1 cellular context compared by ENCODE assay signal in the genomic region with DNA sequence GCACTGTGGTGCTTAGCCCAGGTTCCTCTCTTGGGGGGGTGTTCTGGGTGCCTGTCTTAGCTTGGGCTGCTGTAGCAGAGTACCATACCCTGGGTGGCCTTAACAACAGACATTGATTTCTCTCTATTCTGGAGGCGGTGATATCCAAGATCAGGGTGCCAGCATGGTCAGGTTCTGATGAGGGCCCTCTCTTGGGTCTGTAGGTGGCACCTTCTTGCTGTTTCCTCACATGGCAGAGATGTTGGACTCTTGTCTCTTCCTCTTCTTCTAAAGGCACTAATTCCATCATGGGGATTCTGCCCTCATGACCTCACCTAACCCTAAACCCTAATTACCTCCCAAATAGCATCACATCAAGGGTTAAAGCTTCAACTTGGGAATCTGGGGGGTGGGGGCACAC.
TF ChIP-seq lines count a peak whose summit lies in the region.

No MANE protein-coding gene starts in this region.

TF ChIP-seq in HEK293T, 16 proteins besides CTCF, POLR2A, EP300 and RAD21 (continued from another document):
- TF ChIP-seq, protein P1, sequence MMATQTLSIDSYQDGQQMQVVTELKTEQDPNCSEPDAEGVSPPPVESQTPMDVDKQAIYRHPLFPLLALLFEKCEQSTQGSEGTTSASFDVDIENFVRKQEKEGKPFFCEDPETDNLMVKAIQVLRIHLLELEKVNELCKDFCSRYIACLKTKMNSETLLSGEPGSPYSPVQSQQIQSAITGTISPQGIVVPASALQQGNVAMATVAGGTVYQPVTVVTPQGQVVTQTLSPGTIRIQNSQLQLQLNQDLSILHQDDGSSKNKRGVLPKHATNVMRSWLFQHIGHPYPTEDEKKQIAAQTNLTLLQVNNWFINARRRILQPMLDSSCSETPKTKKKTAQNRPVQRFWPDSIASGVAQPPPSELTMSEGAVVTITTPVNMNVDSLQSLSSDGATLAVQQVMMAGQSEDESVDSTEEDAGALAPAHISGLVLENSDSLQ (IDR thresholded peaks at IDR 0.05) = no peak
- no peak for TF ChIP-seq SUZ12 (IDR thresholded peaks at IDR 0.05)
TF ChIP-seq in HEK293T: peak in this region for 0.
